8 cellular contexts compared by ENCODE assay signal in the genomic region with DNA sequence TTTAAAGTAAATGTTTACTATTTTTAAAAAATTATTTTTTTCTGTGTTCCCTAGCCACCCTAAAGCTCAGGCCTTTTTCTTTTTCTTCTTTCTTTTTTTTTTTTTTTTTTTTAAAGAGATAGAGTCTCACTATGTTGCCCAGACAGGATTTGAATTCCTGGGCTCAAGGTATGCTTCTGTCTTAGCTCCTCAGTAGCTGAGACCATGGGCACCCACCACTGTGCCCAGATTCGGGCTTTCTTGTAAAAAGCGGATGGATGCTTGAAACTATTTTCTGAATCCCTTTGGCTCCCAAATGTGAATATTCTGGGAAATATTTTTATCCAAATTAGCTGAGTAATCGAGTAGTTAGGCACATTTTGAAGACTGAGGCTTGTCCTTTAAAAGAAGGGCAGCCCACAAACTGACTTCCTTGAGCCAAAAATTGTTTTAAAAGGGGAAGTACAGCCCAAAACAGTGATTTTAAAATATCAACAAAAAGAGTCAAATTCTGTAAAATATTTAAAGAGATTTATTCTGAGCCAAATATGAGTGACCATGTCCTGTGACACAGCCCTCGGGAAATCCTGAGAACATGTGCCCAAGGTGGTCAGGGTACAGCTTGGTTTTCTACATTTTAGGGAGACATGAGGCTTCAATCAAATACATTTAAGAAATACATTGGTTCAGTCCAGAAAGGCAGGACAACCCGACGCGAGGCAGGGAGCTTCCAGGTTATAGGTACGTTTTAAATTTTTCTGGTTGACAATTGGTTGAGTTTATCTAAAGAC. TPM values are rescaled to one million over a fixed set of nuclear protein-coding genes. Genes with fewer than 3 reads are reported as not detected.
DNase-seq lines count a peak whose midpoint lies in the region; ATAC-seq and TF ChIP-seq lines count a peak whose summit lies in the region.

No MANE protein-coding gene starts in this region.

- no TSS peak for BruUV-seq in HCT116 (replicated peaks; lab: Mats Ljungman, UMichigan)

- H2AFZ ChIP-seq in HCT116 (ENCODE audit: low read depth, low read length, poor library complexity, severe bottlenecking): peak overlapping the region; percentile 95

- no peaks in the 10 kb centered on the region for H3K27me3 Mint-ChIP-seq in T-cell

- POLR2A ChIA-PET in HCT116 (lab: Charles Lee): no interaction called here
- POLR2A ChIA-PET in T-cell (lab: Charles Lee): interaction anchor here in 1 of 2 donors (0.6 kb wide), 1 partner anchor 156 kb away, joined by 3 read pairs; no protein-coding TSS in a partner anchor

- intact Hi-C loops in HCT116 (cut with micrococcal nuclease): no loop called here

- no peaks in the 10 kb centered on the region for H3K36me3 Mint-ChIP-seq in T-cell

- no peak for TF ChIP-seq CTCF in HCT116 (IDR thresholded peaks at IDR 0.05 in 2 of 3, conservative IDR thresholded peaks at IDR 0.05 in 1 of 3; ENCODE audit: borderline replicate concordance in 1 of 3, insufficient read depth in 1 of 3, low read depth in 2 of 3, low read length in 2 of 3)
- TF ChIP-seq CTCF in cardiac muscle cell (IDR thresholded peaks at IDR 0.05; ENCODE audit: low read depth, low read length): no peak

- peak overlapping the region; percentile 68 for H3K4me2 ChIP-seq in HCT116 (ENCODE audit: low read length)

- no peaks in the 10 kb centered on the region for H3K79me2 ChIP-seq in HCT116 (ENCODE audit: insufficient read depth, low read length)

- no peaks in the 10 kb centered on the region for H3K9me2 ChIP-seq in HCT116 (ENCODE audit: insufficient read depth)

- DNase-seq in HCT116 (ENCODE audit: low read depth, low spot score): no peak
- no peak for DNase-seq in T-cell
- no peak for DNase-seq in cardiac muscle cell (ENCODE audit: low read depth in 1 of 2, low spot score in 1 of 2)
- DNase-seq in DMS53 treated with DMSO at 0.1 percent for 48 hours (lab: John Stamatoyannopoulos, UW; ENCODE audit: unreplicated experiment): no peak

- no peaks in the 10 kb centered on the region for H3K27me3 ChIP-seq in HCT116 (ENCODE audit: insufficient read depth, low read length)
- no peaks in the 10 kb centered on the region for H3K27me3 ChIP-seq in cardiac muscle cell

- H3K9me3 ChIP-seq in HCT116 (ENCODE audit: control insufficient read depth in 1 of 2, insufficient read depth in 1 of 2, low read depth in 1 of 2, low read length in 2 of 2): no peaks in the 10 kb centered on the region
- H3K9me3 ChIP-seq in cardiac muscle cell (ENCODE audit: low read depth): no peaks in the 10 kb centered on the region

- H3K4me3 ChIP-seq in HCT116 (replicated peaks in 1 of 2; ENCODE audit: low read depth in 1 of 2, low read length in 2 of 2) (peak overlapping the region in 1 of 2 experiments; percentile 29; a peak in 1 of 4 replicates), cardiac muscle cell (no peak overlapping the region), skin epidermis (peak overlapping the region in 5 of 7 experiments; percentile 34 to 56 (median 49))

- H3K27ac ChIP-seq in HCT116 (ENCODE audit: low read depth, low read length): peak overlapping the region; percentile 57
- peak overlapping the region; percentile 93 for H3K27ac ChIP-seq in cardiac muscle cell
- H3K27ac ChIP-seq in skin epidermis: peak overlapping the region in 20 of 21 experiments; percentile 50 to 94 (median 80)

- H3K9me3 Mint-ChIP-seq in T-cell: no peaks in the 10 kb centered on the region

- H3K27ac Mint-ChIP-seq in T-cell: peak overlapping the region; percentile 57 to 75

- no peak for TF ChIP-seq RAD21 in HCT116 (IDR thresholded peaks at IDR 0.05; ENCODE audit: low read depth)

- peak overlapping the region; percentile 29 to 78 (median 38) for H3K4me3 Mint-ChIP-seq in T-cell

- no peak overlapping the region for H3K9ac ChIP-seq in HCT116 (ENCODE audit: low read length)

- no peaks in the 10 kb centered on the region for H3K36me3 ChIP-seq in HCT116 (ENCODE audit: control insufficient read depth in 1 of 2, insufficient read depth in 2 of 2, low read length in 2 of 2)
- H3K36me3 ChIP-seq in cardiac muscle cell: no peaks in the 10 kb centered on the region

- no peaks in the 10 kb centered on the region for H4K20me1 ChIP-seq in HCT116 (ENCODE audit: insufficient read depth)

- CTCF ChIA-PET in HCT116 (lab: Charles Lee) (interaction anchor here (1.2 kb wide), 1 partner anchor 158 kb away, joined by 3 read pairs; no protein-coding TSS in a partner anchor), T-cell (lab: Charles Lee) (interaction anchor here (0.7 to 1.6 kb wide), 2 partner anchors 158 to 164 kb away, joined by 3 read pairs; no protein-coding TSS in a partner anchor)

- TF ChIP-seq POLR2A in HCT116 (IDR thresholded peaks at IDR 0.05; ENCODE audit: borderline replicate concordance, extremely low read depth, insufficient read depth, insufficient read length): no peak

- peaks cover 20 to 37% (median 30%) of the 10 kb centered on the region in 3 donors for H3K4me1 Mint-ChIP-seq in T-cell

- RAD21 ChIA-PET in HCT116 (lab: Charles Lee; ENCODE audit: low non-redundant PET in 1 of 2, low total read pairs in 2 of 2, uncharacterized antibody in 2 of 2, unreplicated experiment in 2 of 2): no interaction called here

- peaks cover 18 to 21% of the 10 kb centered on the region in 2 experiments; a peak in 3 of 4 replicates for H3K4me1 ChIP-seq in HCT116 (ENCODE audit: control insufficient read depth in 1 of 2, insufficient read depth in 2 of 2, low read length in 2 of 2)
- H3K4me1 ChIP-seq in cardiac muscle cell (ENCODE audit: low read depth): peaks cover 46% of the 10 kb centered on the region

- ATAC-seq in HCT116 (no peak), T-cell (replicated peaks in 1 of 4) (no peak), HG02840 (IDR thresholded peaks at IDR 0.05; ENCODE audit: low FRiP score, unreplicated experiment) (no peak), HG03571 (IDR thresholded peaks at IDR 0.05; ENCODE audit: unreplicated experiment) (no peak), HG02763 (IDR thresholded peaks at IDR 0.05; ENCODE audit: unreplicated experiment) (no peak)

TF ChIP-seq in HCT116, 20 proteins besides CTCF, POLR2A, EP300 and RAD21:
- TF ChIP-seq ELF1 (IDR thresholded peaks at IDR 0.05; ENCODE audit: borderline replicate concordance, low read depth) (no peak), SRF (IDR thresholded peaks at IDR 0.05; ENCODE audit: low read depth) (no peak), EGR1 (IDR thresholded peaks at IDR 0.05; ENCODE audit: low read depth) (no peak), JUND (IDR thresholded peaks at IDR 0.05) (no peak), POLR2AphosphoS5 (IDR thresholded peaks at IDR 0.05; ENCODE audit: low read depth, low read length) (no peak), YY1 (IDR thresholded peaks at IDR 0.05; ENCODE audit: extremely low read depth, insufficient replicate concordance, low read depth, low read length) (no peak), EZH2 (IDR thresholded peaks at IDR 0.05) (no peak), TCF7L2 (IDR thresholded peaks at IDR 0.05; ENCODE audit: borderline replicate concordance, extremely low read depth, insufficient read depth, insufficient read length) (no peak), CBX3 (IDR thresholded peaks at IDR 0.05; ENCODE audit: low read depth) (no peak), SIN3A (IDR thresholded peaks at IDR 0.05; ENCODE audit: low read depth) (no peak), SP1 (IDR thresholded peaks at IDR 0.05; ENCODE audit: low read depth) (no peak)
- TF ChIP-seq, protein P1, sequence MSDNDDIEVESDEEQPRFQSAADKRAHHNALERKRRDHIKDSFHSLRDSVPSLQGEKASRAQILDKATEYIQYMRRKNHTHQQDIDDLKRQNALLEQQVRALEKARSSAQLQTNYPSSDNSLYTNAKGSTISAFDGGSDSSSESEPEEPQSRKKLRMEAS (IDR thresholded peaks at IDR 0.05): no peak
- TF ChIP-seq, protein P2, sequence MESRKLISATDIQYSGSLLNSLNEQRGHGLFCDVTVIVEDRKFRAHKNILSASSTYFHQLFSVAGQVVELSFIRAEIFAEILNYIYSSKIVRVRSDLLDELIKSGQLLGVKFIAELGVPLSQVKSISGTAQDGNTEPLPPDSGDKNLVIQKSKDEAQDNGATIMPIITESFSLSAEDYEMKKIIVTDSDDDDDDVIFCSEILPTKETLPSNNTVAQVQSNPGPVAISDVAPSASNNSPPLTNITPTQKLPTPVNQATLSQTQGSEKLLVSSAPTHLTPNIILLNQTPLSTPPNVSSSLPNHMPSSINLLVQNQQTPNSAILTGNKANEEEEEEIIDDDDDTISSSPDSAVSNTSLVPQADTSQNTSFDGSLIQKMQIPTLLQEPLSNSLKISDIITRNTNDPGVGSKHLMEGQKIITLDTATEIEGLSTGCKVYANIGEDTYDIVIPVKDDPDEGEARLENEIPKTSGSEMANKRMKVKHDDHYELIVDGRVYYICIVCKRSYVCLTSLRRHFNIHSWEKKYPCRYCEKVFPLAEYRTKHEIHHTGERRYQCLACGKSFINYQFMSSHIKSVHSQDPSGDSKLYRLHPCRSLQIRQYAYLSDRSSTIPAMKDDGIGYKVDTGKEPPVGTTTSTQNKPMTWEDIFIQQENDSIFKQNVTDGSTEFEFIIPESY (IDR thresholded peaks at IDR 0.05; ENCODE audit: extremely low read depth, insufficient replicate concordance, low read length): no peak

RNA-seq across cellular contexts. Expression of a gene that starts 28.8 kb away (rescaled TPM):
- total RNA-seq in HCT116 (2021; ENCODE audit: unreplicated experiment) (not detected), T-cell (not detected), cardiac muscle cell (not detected in 2 replicates)
- not detected in 2 replicates for polyA plus RNA-seq in HCT116 (2012)
- polyA plus RNA-seq in cardiac muscle cell: not detected in 2 replicates
